Comparison of ENCODE assay signal across 16 cellular contexts in genomic region chr11:47183969-47184368, GRCh38. TPM values are rescaled to one million over a fixed set of nuclear protein-coding genes. Genes with fewer than 3 reads are reported as not detected.
DNase-seq lines count a peak whose midpoint lies in the region; ATAC-seq, FAIRE-seq and TF ChIP-seq lines count a peak whose summit lies in the region.
"Had no signal": no experiment of that assay in that cellular context is flagged by ENCODE, and none has a peak within 500 bp of the region (broad histone marks: within the 10 kb centered on the region; RNA-seq: fewer than 3 reads in every experiment).

No MANE protein-coding gene starts in this region.

- peaks cover 11% of the 10 kb centered on the region for H3K36me3 Mint-ChIP-seq in osteocyte (ENCODE audit: unreplicated experiment)
- H3K36me3 Mint-ChIP-seq: activated naive CD8-positive, alpha-beta T cell treated with anti-CD3 and anti-CD28 coated beads for 36 hours had no signal

- TF ChIP-seq POLR2A in gastroesophageal sphincter (IDR thresholded peaks at IDR 0.05) (no peak), GM12892 (IDR thresholded peaks at IDR 0.05; ENCODE audit: low read depth, low read length) (no peak)

- in situ Hi-C loops in Panc1 (cut with HindIII; ENCODE audit: low pct_unique_long_range_greater_than_20kb, low sequenced_read_pairs) = no loop called here
- in situ Hi-C loops in brain microvascular endothelial cell (cut with HindIII; ENCODE audit: low pct_ligation_motif_present, low sequenced_read_pairs) = no loop called here

- H3K4me3 Mint-ChIP-seq in osteocyte (ENCODE audit: unreplicated experiment) = peak overlapping the region; percentile 86
- H3K4me3 Mint-ChIP-seq: activated naive CD8-positive, alpha-beta T cell treated with anti-CD3 and anti-CD28 coated beads for 36 hours had no signal

- TF ChIP-seq EP300 in gastroesophageal sphincter (IDR thresholded peaks at IDR 0.05) = no peak

- H3K9me3 ChIP-seq in Panc1 (ENCODE audit: control insufficient read depth, insufficient read depth, low read depth, low read length) (no peaks in the 10 kb centered on the region), gastroesophageal sphincter (no peaks in the 10 kb centered on the region)
- H3K9me3 ChIP-seq: upper lobe of right lung had no signal

- H3K36me3 ChIP-seq in Panc1 (ENCODE audit: control insufficient read depth, insufficient read depth, low read length) = no peaks in the 10 kb centered on the region
- peaks cover 0 to 35% of the 10 kb centered on the region in 2 donors for H3K36me3 ChIP-seq in gastroesophageal sphincter
- H3K36me3 ChIP-seq in brain microvascular endothelial cell (replicated peaks) = peaks cover 7% of the 10 kb centered on the region

- H3K4me3 ChIP-seq in Panc1 (ENCODE audit: low read depth in 2 of 2, low read length in 2 of 2) = no peak overlapping the region
- peak overlapping the region in 1 of 2 donors; percentile 67 for H3K4me3 ChIP-seq in gastroesophageal sphincter
- no peak overlapping the region for H3K4me3 ChIP-seq in brain microvascular endothelial cell (ENCODE audit: low read depth, low read length)

- peak overlapping the region; percentile 91 for H3K27ac Mint-ChIP-seq in osteocyte (ENCODE audit: unreplicated experiment)
- H3K27ac Mint-ChIP-seq: activated naive CD8-positive, alpha-beta T cell treated with anti-CD3 and anti-CD28 coated beads for 36 hours had no signal

- POLR2A ChIA-PET in Panc1 (lab: Charles Lee) = no interaction called here

- H3K27ac ChIP-seq in 22Rv1 (peak overlapping the region; percentile 76; the same call in 1 of the 2 replicates), Panc1 (ENCODE audit: low read length) (peak overlapping the region; percentile 55), gastroesophageal sphincter (peak overlapping the region in 3 of 4 donors; percentile 88 to 94 (median 90)), brain microvascular endothelial cell (no peak overlapping the region)

- 77% methylated on average over 5 to 7 of the region's 7 CpGs for WGBS in gastroesophageal sphincter (ENCODE audit: low coverage in 1 of 2), 2 donors

- CTCF ChIA-PET in Panc1 (lab: Charles Lee) = no interaction called here

- DNase-seq in Panc1 (ENCODE audit: low read depth, low spot score) = no peak
- no peak for DNase-seq in osteocyte (ENCODE audit: extremely low spot score, unreplicated experiment)
- no peak for DNase-seq in COLO829 (ENCODE audit: low spot score)
- no peak for DNase-seq in brain microvascular endothelial cell
- no peak for DNase-seq in GM12892 (ENCODE audit: insufficient read length)
- DNase-seq: activated CD4-positive, CD25-positive, alpha-beta regulatory T cell; activated CD8-positive, alpha-beta memory T cell treated with anti-CD3 and anti-CD28 coated beads, Interleukin-2, amount 50 U/mL, for 4 hours; activated naive CD8-positive, alpha-beta T cell treated with anti-CD3 and anti-CD28 coated beads for 36 hours; DMS53; MM.1S; stimulated activated CD4-positive, alpha-beta T cell treated with anti-CD3 and anti-CD28 coated beads, Interleukin-12 subunit alpha, Interleukin-12 subunit beta, amount 100 ng/mL, for 4 hours; upper lobe of right lung had no signal

- no peaks in the 10 kb centered on the region for H3K9me3 Mint-ChIP-seq in osteocyte (ENCODE audit: unreplicated experiment)
- H3K9me3 Mint-ChIP-seq: activated naive CD8-positive, alpha-beta T cell treated with anti-CD3 and anti-CD28 coated beads for 36 hours had no signal

- no peak for FAIRE-seq in GM12892 (lab: Jason Lieb, UNC)
- FAIRE-seq: islet of Langerhans had no signal

- H3K4me1 ChIP-seq in Panc1 (ENCODE audit: control insufficient read depth, insufficient read depth, low read length) = peaks cover 23% of the 10 kb centered on the region
- H3K4me1 ChIP-seq in gastroesophageal sphincter = peaks cover 0 to 66% (median 27%) of the 10 kb centered on the region in 3 donors

- ATAC-seq in Panc1 (no peak), gastroesophageal sphincter (no peak), GM18909 (IDR thresholded peaks at IDR 0.05; ENCODE audit: poor library complexity, unreplicated experiment) (no peak)

- TF ChIP-seq CTCF in 22Rv1 (IDR thresholded peaks at IDR 0.05) = no peak
- TF ChIP-seq CTCF in Panc1 (IDR thresholded peaks at IDR 0.05) = no peak
- TF ChIP-seq CTCF in gastroesophageal sphincter (IDR thresholded peaks at IDR 0.05) = no peak
- TF ChIP-seq CTCF in osteocyte (IDR thresholded peaks at IDR 0.05) = no peak
- no peak for TF ChIP-seq CTCF in brain microvascular endothelial cell (IDR thresholded peaks at IDR 0.05; ENCODE audit: low read depth, low read length, missing control alignments)

- H3K4me1 Mint-ChIP-seq in osteocyte (ENCODE audit: unreplicated experiment) = peaks cover 44% of the 10 kb centered on the region

- no TSS peak for BruUV-seq in Panc1 (replicated peaks; lab: Mats Ljungman, UMichigan)

- intact Hi-C loops in Panc1 (cut with micrococcal nuclease; ENCODE audit: unreplicated experiment) = no loop called here

- H3K27me3 ChIP-seq in Panc1 (ENCODE audit: control insufficient read depth, insufficient read depth, low read length) (no peaks in the 10 kb centered on the region), gastroesophageal sphincter (no peaks in the 10 kb centered on the region), brain microvascular endothelial cell (replicated peaks) (no peaks in the 10 kb centered on the region)
- H3K27me3 ChIP-seq: upper lobe of right lung had no signal

- H3K27me3 Mint-ChIP-seq in osteocyte (ENCODE audit: unreplicated experiment) = no peaks in the 10 kb centered on the region

RNA-seq across cellular contexts. Expression of gene PACSIN3, which starts 2.3 kb away (rescaled TPM):
- 45.3 TPM for total RNA-seq in Panc1 (2021; ENCODE audit: unreplicated experiment)
- polyA plus RNA-seq in Panc1 (2012; ENCODE audit: insufficient read length) = 60.0 TPM
- total RNA-seq in gastroesophageal sphincter = 10 to 100 TPM; 61.3 to 74.9 (median 65.3) TPM
- 90.3 and 93.3 TPM in 2 replicates for total RNA-seq in osteocyte
- polyA plus RNA-seq in GM12892 (2012; ENCODE audit: missing spikeins) = 1.2 TPM

RNA-seq across cellular contexts. Expression of gene ARFGAP2, which starts 7.3 kb away (rescaled TPM):
- total RNA-seq in Panc1 (2021; ENCODE audit: unreplicated experiment) (61.4 TPM), gastroesophageal sphincter (100 to 1,000 TPM; 127 to 223 (median 198) TPM), osteocyte (73.4 and 77.4 TPM in 2 replicates)
- 37.5 TPM for polyA plus RNA-seq in Panc1 (2012; ENCODE audit: insufficient read length)
- 40.7 TPM for polyA plus RNA-seq in GM12892 (2012; ENCODE audit: missing spikeins)

RNA-seq across cellular contexts. Expression of gene DDB2, which starts 30.8 kb away (rescaled TPM):
- total RNA-seq in Panc1 (2021; ENCODE audit: unreplicated experiment) = 33.6 TPM
- 20.3 TPM for polyA plus RNA-seq in Panc1 (2012; ENCODE audit: insufficient read length)
- 10 to 100 TPM; 18.6 to 44.2 (median 28.0) TPM for total RNA-seq in gastroesophageal sphincter
- 53.8 and 54.2 TPM in 2 replicates for total RNA-seq in osteocyte
- polyA plus RNA-seq in GM12892 (2012; ENCODE audit: missing spikeins) = 130 TPM
